17 cellular contexts compared by ENCODE assay signal in genomic region chr20:15976047-15976731, GRCh38.
A peak's percentile ranks its signal among the peaks of the same experiment; 100 is the strongest.
DNase-seq lines count a peak whose midpoint lies in the region; ATAC-seq and TF ChIP-seq lines count a peak whose summit lies in the region.
"Had no signal": no experiment of that assay in that cellular context is flagged by ENCODE, and none has a peak within 500 bp of the region (broad histone marks: within the 10 kb centered on the region; RNA-seq: fewer than 3 reads in every experiment).

No MANE protein-coding gene starts in this region.

- peak overlapping the region; percentile 22 for H3K4me3 ChIP-seq in HUES48 (ENCODE audit: low read depth, low read length)
- H3K4me3 ChIP-seq in SJCRH30 = no peak overlapping the region
- no peak overlapping the region for H3K4me3 ChIP-seq in vagina
- H3K4me3 ChIP-seq: body of pancreas, GM23248, psoas muscle had no signal

- H3K27me3 ChIP-seq in HUES48 (ENCODE audit: control insufficient read depth, insufficient read depth, low read length) = no peaks in the 10 kb centered on the region
- H3K27me3 ChIP-seq in SJCRH30 = no peaks in the 10 kb centered on the region
- no peaks in the 10 kb centered on the region for H3K27me3 ChIP-seq in vagina
- H3K27me3 ChIP-seq: body of pancreas had no signal

- DNase-seq in SJCRH30 (peak; percentile 9 to 14), iPS DF 4.7 (ENCODE audit: extremely low read depth, low spot score) (peak; percentile 90), renal cortical epithelial cell (ENCODE audit: low read depth) (peak; percentile 3), vagina (ENCODE audit: extremely low spot score in 2 of 2) (no peak)
- no peak for DNase-seq in activated CD4-positive, alpha-beta T cell treated with anti-CD3 and anti-CD28 coated beads, Interleukin-2, amount 50 U/mL, for 4 hours
- DNase-seq: activated CD8-positive, alpha-beta memory T cell treated with anti-CD3 and anti-CD28 coated beads for 24 hours; activated naive CD8-positive, alpha-beta T cell treated with anti-CD3 and anti-CD28 coated beads, Interleukin-2, amount 10 ng/mL, durations not matched to agents 7 days and 5 days; body of pancreas; GDM1; GM23248; natural killer cell; NCI-H2029; PC-3; psoas muscle had no signal

- TF ChIP-seq POLR2A in vagina (IDR thresholded peaks at IDR 0.05) = no peak

- intact Hi-C loops in vagina (cut with DNase I) = no loop called here

- H3K9me3 ChIP-seq in HUES48 (ENCODE audit: control insufficient read depth, insufficient read depth, low read length) = peaks cover 20% of the 10 kb centered on the region
- H3K9me3 ChIP-seq in SJCRH30 (replicated peaks) = no peaks in the 10 kb centered on the region
- no peaks in the 10 kb centered on the region for H3K9me3 ChIP-seq in vagina
- H3K9me3 ChIP-seq: psoas muscle had no signal

- peak overlapping the region; percentile 22; the same call in 1 of the 2 replicates for H3K9ac ChIP-seq in HUES48 (ENCODE audit: low read depth, low read length)
- H3K9ac ChIP-seq: GM23248 had no signal

- H3K27ac ChIP-seq in HUES48 (ENCODE audit: low read depth, low read length) (peak overlapping the region; percentile 97), SJCRH30 (no peak overlapping the region), vagina (no peak overlapping the region)
- H3K27ac ChIP-seq: body of pancreas, GM23248, psoas muscle had no signal

- H3K36me3 ChIP-seq in HUES48 (ENCODE audit: control insufficient read depth, insufficient read depth, low read length) = no peaks in the 10 kb centered on the region; the same call in 1 of the 2 replicates
- H3K36me3 ChIP-seq in SJCRH30 = no peaks in the 10 kb centered on the region
- no peaks in the 10 kb centered on the region for H3K36me3 ChIP-seq in vagina

- peaks cover 43% of the 10 kb centered on the region for H3K4me1 ChIP-seq in HUES48 (ENCODE audit: control insufficient read depth, insufficient read depth, low read length)
- H3K4me1 ChIP-seq in SJCRH30 = no peaks in the 10 kb centered on the region
- no peaks in the 10 kb centered on the region for H3K4me1 ChIP-seq in vagina
- H3K4me1 ChIP-seq: body of pancreas, psoas muscle had no signal

- ATAC-seq in HG02571 (IDR thresholded peaks at IDR 0.05; ENCODE audit: unreplicated experiment) = no peak
- ATAC-seq: activated CD4-positive, CD25-positive, alpha-beta regulatory T cell treated with anti-CD3 and anti-CD28 coated beads, Interleukin-2, amount 50 U/mL, for 24 hours; body of pancreas; natural killer cell; PC-3; psoas muscle had no signal

- TF ChIP-seq CTCF in vagina (IDR thresholded peaks at IDR 0.05) = no peak

Comparison
In these comparisons a context has a peak if more than half of its experiments do, and no peak if none do; other contexts are left out.
1. DNase-seq: peak in SJCRH30 (2 of 2), iPS DF 4.7 (single experiment) and renal cortical epithelial cell (single experiment); none in vagina (0 of 2) and activated CD4-positive, alpha-beta T cell treated with anti-CD3 and anti-CD28 coated beads, Interleukin-2, amount 50 U/mL, for 4 hours (0 of 2).